ENCODE assay signal across 17 cellular contexts in the genomic region with DNA sequence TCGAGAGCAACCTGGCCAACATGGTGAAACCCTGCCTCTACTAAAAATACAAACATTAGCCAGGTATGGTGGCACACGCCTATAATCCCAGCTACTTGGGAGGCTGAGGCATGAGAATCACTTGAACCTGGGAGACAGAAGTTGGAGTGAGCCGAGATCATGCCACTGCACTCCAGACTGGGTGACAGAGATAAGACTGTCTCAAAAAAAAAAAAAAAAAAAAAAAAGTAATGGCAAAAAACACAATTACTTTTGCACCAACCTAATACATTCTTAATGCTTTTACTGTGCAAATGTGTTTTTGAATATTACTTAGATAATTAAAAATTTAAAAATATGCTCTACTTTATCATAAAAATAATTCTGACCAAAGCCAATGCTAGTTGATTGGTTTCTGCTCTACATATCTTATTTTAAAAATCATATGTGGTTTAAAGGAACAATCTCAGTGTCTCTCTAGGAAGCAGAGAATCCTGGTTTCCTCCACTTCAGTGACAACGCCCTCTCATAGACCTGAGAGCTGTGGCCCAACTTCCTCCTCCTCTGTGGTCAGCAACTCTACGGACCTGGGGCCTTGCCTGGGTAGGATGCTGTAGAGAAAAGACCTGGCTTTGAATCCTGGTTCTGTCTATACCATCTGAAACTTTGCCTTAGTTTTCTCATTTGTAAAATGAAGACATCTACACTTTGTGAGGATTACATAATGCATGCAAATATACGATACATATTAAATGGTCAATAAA.
DNase-seq lines count a peak whose midpoint lies in the region; ATAC-seq and TF ChIP-seq lines count a peak whose summit lies in the region.
"Had no signal": no experiment of that assay in that cellular context is flagged by ENCODE, and none has a peak within 500 bp of the region (broad histone marks: within the 10 kb centered on the region; RNA-seq: fewer than 3 reads in every experiment).

No MANE protein-coding gene starts in this region.

- H3K4me3 Mint-ChIP-seq in activated T-helper 1 cell treated with anti-CD3 and anti-CD28 coated beads, Interleukin-12 subunit alpha, Interleukin-12 subunit beta, Interleukin-2, Interleukin-4 antibody, amounts not matched to agents 30 ng/mL and 10 ng/mL and 1 ng/mL, durations not matched to agents 14 hours and 24 hours and 36 hours: no peak overlapping the region
- no peak overlapping the region for H3K4me3 Mint-ChIP-seq in nephron
- H3K4me3 Mint-ChIP-seq: CD4-positive, alpha-beta T cell; GM23338 had no signal

- peaks cover 24% of the 10 kb centered on the region for H3K4me1 Mint-ChIP-seq in activated T-helper 1 cell treated with anti-CD3 and anti-CD28 coated beads, Interleukin-12 subunit alpha, Interleukin-12 subunit beta, Interleukin-2, Interleukin-4 antibody, amounts not matched to agents 30 ng/mL and 10 ng/mL and 1 ng/mL, durations not matched to agents 14 hours and 24 hours and 36 hours (ENCODE audit: low read depth)
- peaks cover 49% of the 10 kb centered on the region for H3K4me1 Mint-ChIP-seq in nephron

- H3K36me3 Mint-ChIP-seq in activated T-helper 1 cell treated with anti-CD3 and anti-CD28 coated beads, Interleukin-12 subunit alpha, Interleukin-12 subunit beta, Interleukin-2, Interleukin-4 antibody, amounts not matched to agents 30 ng/mL and 10 ng/mL and 1 ng/mL, durations not matched to agents 14 hours and 24 hours and 36 hours (ENCODE audit: low read depth): peaks cover 4% of the 10 kb centered on the region
- H3K36me3 Mint-ChIP-seq in nephron (ENCODE audit: low read depth): no peaks in the 10 kb centered on the region

- H3K27me3 ChIP-seq in esophagus squamous epithelium: no peaks in the 10 kb centered on the region

- no peak for TF ChIP-seq POLR2A in esophagus squamous epithelium (IDR thresholded peaks at IDR 0.05)

- peaks cover 0 to 52% (median 22%) of the 10 kb centered on the region in 3 donors for H3K4me1 ChIP-seq in esophagus squamous epithelium

- peak overlapping the region; percentile 54 for H3K27ac Mint-ChIP-seq in activated T-helper 1 cell treated with anti-CD3 and anti-CD28 coated beads, Interleukin-12 subunit alpha, Interleukin-12 subunit beta, Interleukin-2, Interleukin-4 antibody, amounts not matched to agents 30 ng/mL and 10 ng/mL and 1 ng/mL, durations not matched to agents 14 hours and 24 hours and 36 hours
- H3K27ac Mint-ChIP-seq in nephron: peak overlapping the region; percentile 2 to 83 (median 82)
- H3K27ac Mint-ChIP-seq: CD4-positive, alpha-beta T cell; GM23338 had no signal

- TF ChIP-seq CTCF in nephron (IDR thresholded peaks at IDR 0.05; ENCODE audit: unreplicated experiment in 3 of 3) (no peak), esophagus squamous epithelium (IDR thresholded peaks at IDR 0.05) (no peak)

- H3K27me3 Mint-ChIP-seq in activated T-helper 1 cell treated with anti-CD3 and anti-CD28 coated beads, Interleukin-12 subunit alpha, Interleukin-12 subunit beta, Interleukin-2, Interleukin-4 antibody, amounts not matched to agents 30 ng/mL and 10 ng/mL and 1 ng/mL, durations not matched to agents 14 hours and 24 hours and 36 hours (ENCODE audit: insufficient read depth): peaks cover 4% of the 10 kb centered on the region
- no peaks in the 10 kb centered on the region for H3K27me3 Mint-ChIP-seq in nephron (ENCODE audit: low read depth)
- H3K27me3 Mint-ChIP-seq: CD4-positive, alpha-beta T cell had no signal

- H3K4me3 ChIP-seq in esophagus squamous epithelium: no peak overlapping the region
- H3K4me3 ChIP-seq: GM23338, PC-9 had no signal

- ATAC-seq in GM18868 (IDR thresholded peaks at IDR 0.05; ENCODE audit: unreplicated experiment): peak; percentile 60
- ATAC-seq in HG03432 (IDR thresholded peaks at IDR 0.05; ENCODE audit: unreplicated experiment): peak; percentile 55
- ATAC-seq in HG03097 (IDR thresholded peaks at IDR 0.05; ENCODE audit: low FRiP score, unreplicated experiment): no peak
- ATAC-seq: GM23338 had no signal

- intact Hi-C loops in activated T-helper 1 cell treated with anti-CD3 and anti-CD28 coated beads, Interleukin-12 subunit alpha, Interleukin-12 subunit beta, Interleukin-2, Interleukin-4 antibody, amounts not matched to agents 30 ng/mL and 10 ng/mL and 1 ng/mL, durations not matched to agents 14 hours and 24 hours and 36 hours (cut with micrococcal nuclease): no loop called here
- intact Hi-C loops in esophagus squamous epithelium (cut with DNase I): no loop called here

- H3K36me3 ChIP-seq in esophagus squamous epithelium: no peaks in the 10 kb centered on the region

- 82 to 85% methylated on average over 5 to 6 of the region's 6 CpGs for WGBS in esophagus squamous epithelium, 2 donors

- no peak overlapping the region for H3K27ac ChIP-seq in esophagus squamous epithelium
- H3K27ac ChIP-seq: PC-9 had no signal

- DNase-seq in activated T-helper 1 cell treated with anti-CD3 and anti-CD28 coated beads, Interleukin-12 subunit alpha, Interleukin-12 subunit beta, Interleukin-2, Interleukin-4 antibody, amounts not matched to agents 30 ng/mL and 10 ng/mL and 1 ng/mL, durations not matched to agents 14 hours and 24 hours and 36 hours (ENCODE audit: low spot score): no peak
- DNase-seq in NCI-H1417 (lab: John Stamatoyannopoulos, UW) (no peak), esophagus squamous epithelium (lab: John Stamatoyannopoulos, UW) (no peak)
- DNase-seq in central memory CD4-positive, alpha-beta T cell: no peak
- DNase-seq: AML-193; CD4-positive, alpha-beta T cell; DMS79; NCI-H1436 treated with DMSO at 0.1 percent for 48 hours; NCI-H2081 treated with DMSO at 0.1 percent for 48 hours; NCI-H524; PC-9; T-helper 1 cell had no signal

- H3K9me3 ChIP-seq in esophagus squamous epithelium: no peaks in the 10 kb centered on the region

- no peaks in the 10 kb centered on the region for H3K9me3 Mint-ChIP-seq in activated T-helper 1 cell treated with anti-CD3 and anti-CD28 coated beads, Interleukin-12 subunit alpha, Interleukin-12 subunit beta, Interleukin-2, Interleukin-4 antibody, amounts not matched to agents 30 ng/mL and 10 ng/mL and 1 ng/mL, durations not matched to agents 14 hours and 24 hours and 36 hours
- H3K9me3 Mint-ChIP-seq in nephron: no peaks in the 10 kb centered on the region
- H3K9me3 Mint-ChIP-seq: CD4-positive, alpha-beta T cell; GM23338 had no signal
